Comparison of ENCODE assay signal across 15 cellular contexts in genomic region chr7:28055161-28055544, GRCh38.
DNase-seq lines count a peak whose midpoint lies in the region; ATAC-seq and TF ChIP-seq lines count a peak whose summit lies in the region.
"Had no signal": no experiment of that assay in that cellular context is flagged by ENCODE, and none has a peak within 500 bp of the region (broad histone marks: within the 10 kb centered on the region; RNA-seq: fewer than 3 reads in every experiment).

No MANE protein-coding gene starts in this region.

- peaks cover 0 to 3% (median 0%) of the 10 kb centered on the region in 3 donors for H3K36me3 Mint-ChIP-seq in immature natural killer cell
- H3K36me3 Mint-ChIP-seq: activated naive CD4-positive, alpha-beta T cell treated with anti-CD3 and anti-CD28 coated beads, Interleukin-2, amount 50 U/mL, for 72 hours had no signal

- H3K27me3 ChIP-seq in SJCRH30, result no peaks in the 10 kb centered on the region
- H3K27me3 ChIP-seq in smooth muscle cell (ENCODE audit: low read depth), result no peaks in the 10 kb centered on the region
- H3K27me3 ChIP-seq in body of pancreas, result no peaks in the 10 kb centered on the region
- H3K27me3 ChIP-seq: gastrocnemius medialis, neutrophil had no signal

- H3F3A ChIP-seq in smooth muscle cell (ENCODE audit: low read depth), result peaks cover 15% of the 10 kb centered on the region

- peaks cover 57 to 79% of the 10 kb centered on the region in 2 donors for H3K4me1 Mint-ChIP-seq in immature natural killer cell

- H3K9me3 ChIP-seq in SJCRH30 (replicated peaks) (no peaks in the 10 kb centered on the region), smooth muscle cell (replicated peaks; ENCODE audit: low read depth) (no peaks in the 10 kb centered on the region), body of pancreas (no peaks in the 10 kb centered on the region)
- H3K9me3 ChIP-seq: gastrocnemius medialis, neutrophil had no signal

- H3K4me1 ChIP-seq in SJCRH30 (peaks cover 28% of the 10 kb centered on the region), smooth muscle cell (ENCODE audit: low read depth) (peaks cover 19% of the 10 kb centered on the region), body of pancreas (no peaks in the 10 kb centered on the region)

- intact Hi-C loops in body of pancreas (cut with DNase I), result no loop called here

- DNase-seq in HCEC 1CT, result peak; percentile 47
- peak in 1 of 2 experiments; percentile 18 for DNase-seq in SJCRH30
- DNase-seq in immature natural killer cell, result no peak
- DNase-seq in smooth muscle cell (lab: John Stamatoyannopoulos, UW; ENCODE audit: unreplicated experiment), result no peak
- DNase-seq in anterior cingulate cortex (lab: John Stamatoyannopoulos, UW), result no peak
- DNase-seq in body of pancreas, result no peak
- DNase-seq: activated B cell treated with CpG ODN at 0.5 μM for 24 hours; gastrocnemius medialis; NCI-H1694; NCI-H510A; stimulated activated naive CD8-positive, alpha-beta T cell treated with anti-CD3 and anti-CD28 coated beads, Interleukin-15, amount 100 ng/mL, for 72 hours had no signal

- peak overlapping the region; percentile 18 for H3K9ac ChIP-seq in smooth muscle cell (ENCODE audit: low read depth)

- no peaks in the 10 kb centered on the region for H4K20me1 ChIP-seq in smooth muscle cell (ENCODE audit: low read depth)

- peak overlapping the region in 4 of 6 donors; percentile 29 to 78 (median 59) for H3K27ac Mint-ChIP-seq in immature natural killer cell
- H3K27ac Mint-ChIP-seq: activated B cell treated with CpG ODN at 0.5 μM for 24 hours; activated naive CD4-positive, alpha-beta T cell treated with anti-CD3 and anti-CD28 coated beads, Interleukin-2, amount 50 U/mL, for 72 hours; CD4-positive, alpha-beta T cell; stimulated activated naive CD8-positive, alpha-beta T cell treated with anti-CD3 and anti-CD28 coated beads, Interleukin-15, amount 100 ng/mL, for 72 hours had no signal

- no peak for ATAC-seq in GM21526 (IDR thresholded peaks at IDR 0.05; ENCODE audit: low FRiP score, unreplicated experiment)
- ATAC-seq in body of pancreas, result no peak
- ATAC-seq: activated naive CD4-positive, alpha-beta T cell treated with anti-CD3 and anti-CD28 coated beads, Interleukin-2, amount 50 U/mL, for 72 hours; gastrocnemius medialis; stimulated activated naive CD8-positive, alpha-beta T cell treated with anti-CD3 and anti-CD28 coated beads, Interleukin-15, amount 100 ng/mL, for 72 hours had no signal

- no peaks in the 10 kb centered on the region for H3K9me3 Mint-ChIP-seq in immature natural killer cell
- H3K9me3 Mint-ChIP-seq: activated naive CD4-positive, alpha-beta T cell treated with anti-CD3 and anti-CD28 coated beads, Interleukin-2, amount 50 U/mL, for 72 hours; stimulated activated naive CD8-positive, alpha-beta T cell treated with anti-CD3 and anti-CD28 coated beads, Interleukin-15, amount 100 ng/mL, for 72 hours had no signal

- no peak for TF ChIP-seq POLR2A in body of pancreas (IDR thresholded peaks at IDR 0.05)

- H3K4me3 ChIP-seq in SJCRH30, result no peak overlapping the region
- H3K4me3 ChIP-seq in smooth muscle cell, result no peak overlapping the region
- no peak overlapping the region for H3K4me3 ChIP-seq in body of pancreas
- H3K4me3 ChIP-seq: gastrocnemius medialis had no signal

- TF ChIP-seq CTCF in smooth muscle cell (IDR thresholded peaks at IDR 0.05; ENCODE audit: borderline replicate concordance, insufficient read depth, poor library complexity, severe bottlenecking), result no peak
- no peak for TF ChIP-seq CTCF in body of pancreas (IDR thresholded peaks at IDR 0.05)

- H3K27me3 Mint-ChIP-seq in immature natural killer cell (ENCODE audit: low read depth in 3 of 3), result peaks cover 0 to 4% (median 2%) of the 10 kb centered on the region in 3 donors
- H3K27me3 Mint-ChIP-seq: activated B cell treated with CpG ODN at 0.5 μM for 24 hours; CD4-positive, alpha-beta T cell; stimulated activated naive CD8-positive, alpha-beta T cell treated with anti-CD3 and anti-CD28 coated beads, Interleukin-15, amount 100 ng/mL, for 72 hours had no signal

- H3K4me2 ChIP-seq in smooth muscle cell, result peak overlapping the region; percentile 73

- H3K79me2 ChIP-seq in smooth muscle cell (ENCODE audit: low read depth), result peaks cover 24% of the 10 kb centered on the region

- peak overlapping the region; percentile 44 for H3K27ac ChIP-seq in SJCRH30
- H3K27ac ChIP-seq in smooth muscle cell (ENCODE audit: low read depth), result peak overlapping the region; percentile 96
- H3K27ac ChIP-seq in body of pancreas, result no peak overlapping the region
- H3K27ac ChIP-seq: gastrocnemius medialis, neutrophil had no signal

- 17% methylated on average over 3 of the region's 3 CpGs for WGBS in smooth muscle cell (ENCODE audit: low lambda C conversion rate)
- WGBS in body of pancreas, 2 donors, result 72 to 74% methylated on average over 3 of the region's 3 CpGs

- no peaks in the 10 kb centered on the region for H3K36me3 ChIP-seq in SJCRH30
- no peaks in the 10 kb centered on the region for H3K36me3 ChIP-seq in smooth muscle cell (ENCODE audit: low read depth)
- no peaks in the 10 kb centered on the region for H3K36me3 ChIP-seq in body of pancreas (replicated peaks in 1 of 2; ENCODE audit: insufficient read depth in 1 of 2, low read depth in 2 of 2)
- H3K36me3 ChIP-seq: gastrocnemius medialis, neutrophil had no signal

- no peak overlapping the region for H2AFZ ChIP-seq in smooth muscle cell (ENCODE audit: low read depth)

- peak overlapping the region in 4 of 5 donors; percentile 5 to 68 (median 48) for H3K4me3 Mint-ChIP-seq in immature natural killer cell
- H3K4me3 Mint-ChIP-seq: activated B cell treated with CpG ODN at 0.5 μM for 24 hours; CD4-positive, alpha-beta T cell; stimulated activated naive CD8-positive, alpha-beta T cell treated with anti-CD3 and anti-CD28 coated beads, Interleukin-15, amount 100 ng/mL, for 72 hours had no signal

Comparison
In these comparisons a context has a peak if more than half of its experiments do, and no peak if none do; other contexts are left out.
1. H3K27ac ChIP-seq: peak in SJCRH30 (single experiment) and smooth muscle cell (single experiment); none in body of pancreas (0 of 4).